In genomic region chr15:73950479-73951043, GRCh38 we compare ENCODE assay signal across 1 cellular context.
TF ChIP-seq lines count a peak whose summit lies in the region.

No MANE protein-coding gene starts in this region.

TF ChIP-seq in SK-N-SH treated with all-trans-retinoic acid at 6 μM for 48 hours, 23 proteins besides CTCF, POLR2A, EP300 and RAD21 (continued from another document):
- no peak for TF ChIP-seq ARNTL (CRISPR knock-in tag; IDR thresholded peaks at IDR 0.05; ENCODE audit: borderline replicate concordance, low read depth)
- TF ChIP-seq ZFP3 (CRISPR knock-in tag; IDR thresholded peaks at IDR 0.05), result no peak
- TF ChIP-seq ZNF565 (CRISPR knock-in tag; conservative IDR thresholded peaks at IDR 0.05; ENCODE audit: low read depth), result no peak
- no peak for TF ChIP-seq PATZ1 (CRISPR knock-in tag; IDR thresholded peaks at IDR 0.05; ENCODE audit: borderline replicate concordance)
- no peak for TF ChIP-seq CSRNP3 (CRISPR knock-in tag; IDR thresholded peaks at IDR 0.05)
- no peak for TF ChIP-seq GLIS3 (CRISPR knock-in tag; IDR thresholded peaks at IDR 0.05)
- no peak for TF ChIP-seq OSR1 (CRISPR knock-in tag; IDR thresholded peaks at IDR 0.05)
- TF ChIP-seq RARB (CRISPR knock-in tag; IDR thresholded peaks at IDR 0.05), result no peak
- TF ChIP-seq SNAI2 (CRISPR knock-in tag; IDR thresholded peaks at IDR 0.05), result no peak
- TF ChIP-seq ESRRG (CRISPR knock-in tag; IDR thresholded peaks at IDR 0.05), result no peak
- no peak for TF ChIP-seq PPARA (CRISPR knock-in tag; IDR thresholded peaks at IDR 0.05; ENCODE audit: borderline replicate concordance)
- no peak for TF ChIP-seq TOX (CRISPR knock-in tag; IDR thresholded peaks at IDR 0.05; ENCODE audit: borderline replicate concordance)
